ENCODE assay signal across 11 cellular contexts in genomic region chr14:100074431-100075100, GRCh38. TPM values are rescaled to one million over a fixed set of nuclear protein-coding genes. Genes with fewer than 3 reads are reported as not detected.
A peak's percentile ranks its signal among the peaks of the same experiment; 100 is the strongest.
DNase-seq lines count a peak whose midpoint lies in the region; ATAC-seq and TF ChIP-seq lines count a peak whose summit lies in the region.
"Had no signal": no experiment of that assay in that cellular context is flagged by ENCODE, and none has a peak within 500 bp of the region (broad histone marks: within the 10 kb centered on the region; RNA-seq: fewer than 3 reads in every experiment).

No MANE protein-coding gene starts in this region.

- H3K79me2 ChIP-seq in DND-41 (ENCODE audit: insufficient read depth, low read length) = peaks cover 94% of the 10 kb centered on the region

- no peaks in the 10 kb centered on the region for H3K27me3 Mint-ChIP-seq in activated T-cell treated with anti-CD3 and anti-CD28 coated beads, Interleukin-2, amount 50 U/mL, for 72 hours (ENCODE audit: low read depth)
- no peaks in the 10 kb centered on the region for H3K27me3 Mint-ChIP-seq in naive B cell

- no peak overlapping the region for H2AFZ ChIP-seq in DND-41 (ENCODE audit: low read depth, low read length)

- no peak overlapping the region for H3K4me3 ChIP-seq in BLaER1 treated with 17β-estradiol and CSF1 and Interleukin-3, amounts not matched to agents 10 nM and 100 nM
- H3K4me3 ChIP-seq in DND-41 (ENCODE audit: low read depth in 1 of 2, low read length in 2 of 2) = peak overlapping the region in 1 of 2 experiments; percentile 22; a peak in 1 of 4 replicates

- H3K4me1 ChIP-seq in BLaER1 treated with 17β-estradiol and CSF1 and Interleukin-3, amounts not matched to agents 10 nM and 100 nM = peaks cover 99 to 100% (median 100%) of the 10 kb centered on the region in 10 experiments
- H3K4me1 ChIP-seq in DND-41 (ENCODE audit: insufficient read depth, low read length) = peaks cover 99% of the 10 kb centered on the region

- peak overlapping the region; percentile 77 to 90 for H3K4me3 Mint-ChIP-seq in activated T-cell treated with anti-CD3 and anti-CD28 coated beads, Interleukin-2, amount 50 U/mL, for 72 hours
- H3K4me3 Mint-ChIP-seq in naive B cell = peak overlapping the region in 6 of 8 donors; percentile 40 to 79 (median 62)

- H3K9ac ChIP-seq in BLaER1 treated with 17β-estradiol and CSF1 and Interleukin-3, amounts not matched to agents 10 nM and 100 nM = peak overlapping the region in 6 of 11 experiments; percentile 0 to 55 (median 24); a peak in 6 of 22 replicates
- H3K9ac ChIP-seq in DND-41 (ENCODE audit: low read depth, low read length) = peak overlapping the region; percentile 78

- intact Hi-C loops in Right ventricle myocardium inferior (cut with DNase I) = no loop called here

- no peaks in the 10 kb centered on the region for H3K27me3 ChIP-seq in BLaER1 treated with 17β-estradiol and CSF1 and Interleukin-3, amounts not matched to agents 10 nM and 100 nM
- no peaks in the 10 kb centered on the region for H3K27me3 ChIP-seq in DND-41 (ENCODE audit: insufficient read depth, low read length, poor library complexity)

- H4K20me1 ChIP-seq in BLaER1 treated with 17β-estradiol and CSF1 and Interleukin-3, amounts not matched to agents 10 nM and 100 nM = peaks cover 36 to 96% (median 62%) of the 10 kb centered on the region in 11 experiments; a peak in 21 of 22 replicates
- H4K20me1 ChIP-seq in DND-41 (ENCODE audit: insufficient read depth, low read length) = no peaks in the 10 kb centered on the region; the same call in 1 of the 2 replicates

- H3K27ac ChIP-seq in BLaER1 treated with 17β-estradiol and CSF1 and Interleukin-3, amounts not matched to agents 10 nM and 100 nM = peak overlapping the region; percentile 8 to 80 (median 57); a peak in 20 of 22 replicates
- peak overlapping the region; percentile 90 for H3K27ac ChIP-seq in DND-41 (ENCODE audit: low read length)

- ATAC-seq in DND-41 (ENCODE audit: insufficient read depth, low read depth) (no peak), naive B cell (ENCODE audit: low read depth in 2 of 2) (no peak), HG03135 (IDR thresholded peaks at IDR 0.05; ENCODE audit: unreplicated experiment) (no peak), HG02571 (IDR thresholded peaks at IDR 0.05; ENCODE audit: unreplicated experiment) (no peak), Right ventricle myocardium inferior (no peak)
- ATAC-seq in activated T-cell treated with anti-CD3 and anti-CD28 coated beads, Interleukin-2, amount 50 U/mL, for 72 hours (replicated peaks in 1 of 2) = no peak

- peak; percentile 58 for DNase-seq in DND-41
- no peak for DNase-seq in activated T-cell treated with anti-CD3 and anti-CD28 coated beads, Interleukin-2, amount 50 U/mL, for 72 hours
- DNase-seq in naive B cell = no peak
- DNase-seq in LoVo (ENCODE audit: low spot score) = no peak
- DNase-seq in Right ventricle myocardium inferior (ENCODE audit: missing footprints) = no peak
- DNase-seq: glutamatergic neuron; SHP77; stimulated activated naive CD4-positive, alpha-beta T cell treated with Interleukin-2 at 50 U/mL for 16 hours had no signal

- H3K9me3 ChIP-seq in BLaER1 treated with 17β-estradiol and CSF1 and Interleukin-3, amounts not matched to agents 10 nM and 100 nM (replicated peaks in 1 of 11) = no peaks in the 10 kb centered on the region
- no peaks in the 10 kb centered on the region for H3K9me3 ChIP-seq in DND-41 (ENCODE audit: insufficient read depth, low read length, severe bottlenecking)

- TF ChIP-seq CTCF in DND-41 (IDR thresholded peaks at IDR 0.05; ENCODE audit: borderline replicate concordance, extremely low read depth, low read length, poor library complexity, severe bottlenecking) = peak; percentile 17

- peak overlapping the region; percentile 38 to 100 (median 81) for H3K4me2 ChIP-seq in BLaER1 treated with 17β-estradiol and CSF1 and Interleukin-3, amounts not matched to agents 10 nM and 100 nM
- H3K4me2 ChIP-seq in DND-41 (ENCODE audit: insufficient read depth, low read length) = peak overlapping the region; percentile 47

- peaks cover 0 to 63% (median 7%) of the 10 kb centered on the region in 11 experiments; a peak in 6 of 22 replicates for H3K36me3 ChIP-seq in BLaER1 treated with 17β-estradiol and CSF1 and Interleukin-3, amounts not matched to agents 10 nM and 100 nM
- peaks cover 72% of the 10 kb centered on the region for H3K36me3 ChIP-seq in DND-41 (ENCODE audit: insufficient read depth, low read length)

- peaks cover 97% of the 10 kb centered on the region for H3K4me1 Mint-ChIP-seq in activated T-cell treated with anti-CD3 and anti-CD28 coated beads, Interleukin-2, amount 50 U/mL, for 72 hours (ENCODE audit: low read depth)
- peaks cover 89 to 98% (median 91%) of the 10 kb centered on the region in 3 donors for H3K4me1 Mint-ChIP-seq in naive B cell

- H3K9me3 Mint-ChIP-seq in activated T-cell treated with anti-CD3 and anti-CD28 coated beads, Interleukin-2, amount 50 U/mL, for 72 hours = no peaks in the 10 kb centered on the region
- H3K9me3 Mint-ChIP-seq in naive B cell = no peaks in the 10 kb centered on the region

- H3K36me3 Mint-ChIP-seq in activated T-cell treated with anti-CD3 and anti-CD28 coated beads, Interleukin-2, amount 50 U/mL, for 72 hours (ENCODE audit: insufficient read depth in 2 of 2) = peaks cover 4 to 27% of the 10 kb centered on the region in 2 donors
- peaks cover 7 to 32% of the 10 kb centered on the region in 2 donors for H3K36me3 Mint-ChIP-seq in naive B cell

- H3K27ac Mint-ChIP-seq in activated T-cell treated with anti-CD3 and anti-CD28 coated beads, Interleukin-2, amount 50 U/mL, for 72 hours = peak overlapping the region; percentile 95
- H3K27ac Mint-ChIP-seq in naive B cell = peak overlapping the region; percentile 76 to 98 (median 92)

RNA-seq across cellular contexts. Expression of gene EVL, which starts 9.3 kb away (rescaled TPM):
- total RNA-seq in activated T-cell treated with anti-CD3 and anti-CD28 coated beads, Interleukin-2, amount 50 U/mL, for 72 hours = 100 to 1,000 TPM; 279 to 343 TPM
- 100 to 1,000 TPM in 2 of 6 donors, 10 to 100 TPM in 4; 76.5 to 135 (median 89.8) TPM for polyA plus RNA-seq in naive B cell (ENCODE audit: low read depth in 6 of 6)
- total RNA-seq in Right ventricle myocardium inferior = 41.8 TPM
